ENCODE assay signal across 13 cellular contexts in genomic region chr17:3889613-3890012, GRCh38. TPM values are rescaled to one million over a fixed set of nuclear protein-coding genes. Genes with fewer than 3 reads are reported as not detected.
A peak's percentile ranks its signal among the peaks of the same experiment; 100 is the strongest.
DNase-seq lines count a peak whose midpoint lies in the region; ATAC-seq and TF ChIP-seq lines count a peak whose summit lies in the region.
"Had no signal": no experiment of that assay in that cellular context is flagged by ENCODE, and none has a peak within 500 bp of the region (broad histone marks: within the 10 kb centered on the region; RNA-seq: fewer than 3 reads in every experiment).

No MANE protein-coding gene starts in this region.

- TF ChIP-seq POLR2A in vagina (IDR thresholded peaks at IDR 0.05): no peak

- H3K36me3 Mint-ChIP-seq in chondrocyte (ENCODE audit: low read depth) (no peaks in the 10 kb centered on the region), osteocyte (ENCODE audit: unreplicated experiment) (no peaks in the 10 kb centered on the region)
- no peaks in the 10 kb centered on the region for H3K36me3 Mint-ChIP-seq in activated naive CD8-positive, alpha-beta T cell treated with anti-CD3 and anti-CD28 coated beads for 36 hours
- H3K36me3 Mint-ChIP-seq: mesothelial cell of epicardium had no signal

- H3K4me3 Mint-ChIP-seq in chondrocyte (ENCODE audit: unreplicated experiment) (no peak overlapping the region), osteocyte (ENCODE audit: unreplicated experiment) (no peak overlapping the region)
- H3K4me3 Mint-ChIP-seq in activated naive CD8-positive, alpha-beta T cell treated with anti-CD3 and anti-CD28 coated beads for 36 hours: no peak overlapping the region
- H3K4me3 Mint-ChIP-seq: mesothelial cell of epicardium; T-helper 2 cell treated with Interferon-gamma antibody and Interleukin-4, amounts not matched to agents 5 μg/mL and 100 μg/mL, for 36 hours had no signal

- H3K4me3 ChIP-seq in left ventricle myocardium inferior (no peak overlapping the region), vagina (peak overlapping the region in 1 of 2 donors; percentile 4)
- H3K4me3 ChIP-seq: cardiac muscle cell had no signal

- no peaks in the 10 kb centered on the region for H3K9me3 ChIP-seq in left ventricle myocardium inferior (replicated peaks)
- no peaks in the 10 kb centered on the region for H3K9me3 ChIP-seq in vagina

- TF ChIP-seq CTCF in left ventricle myocardium inferior (IDR thresholded peaks at IDR 0.05; ENCODE audit: borderline replicate concordance): no peak
- TF ChIP-seq CTCF in chondrocyte (IDR thresholded peaks at IDR 0.05): no peak
- TF ChIP-seq CTCF in osteocyte (IDR thresholded peaks at IDR 0.05): no peak
- no peak for TF ChIP-seq CTCF in vagina (IDR thresholded peaks at IDR 0.05)

- H3K27me3 ChIP-seq in left ventricle myocardium inferior (ENCODE audit: low read depth) (no peaks in the 10 kb centered on the region), vagina (no peaks in the 10 kb centered on the region)

- no peaks in the 10 kb centered on the region for H3K27me3 Mint-ChIP-seq in chondrocyte (ENCODE audit: low read depth)
- H3K27me3 Mint-ChIP-seq in osteocyte (ENCODE audit: unreplicated experiment): no peaks in the 10 kb centered on the region
- no peaks in the 10 kb centered on the region for H3K27me3 Mint-ChIP-seq in activated naive CD8-positive, alpha-beta T cell treated with anti-CD3 and anti-CD28 coated beads for 36 hours

- intact Hi-C loops in left ventricle myocardium inferior (cut with micrococcal nuclease) (no loop called here), cardiac septum (cut with DNase I) (no loop called here), vagina (cut with DNase I) (no loop called here)

- no peaks in the 10 kb centered on the region for H3K9me3 Mint-ChIP-seq in chondrocyte (ENCODE audit: low read depth)
- H3K9me3 Mint-ChIP-seq in osteocyte (ENCODE audit: unreplicated experiment): no peaks in the 10 kb centered on the region
- no peaks in the 10 kb centered on the region for H3K9me3 Mint-ChIP-seq in activated naive CD8-positive, alpha-beta T cell treated with anti-CD3 and anti-CD28 coated beads for 36 hours
- H3K9me3 Mint-ChIP-seq: activated T-helper 2 cell treated with anti-CD3 and anti-CD28 coated beads, Interferon-gamma antibody, Interleukin-2, Interleukin-4, amounts not matched to agents 10 μg/mL and 5 μg/mL and 100 μg/mL, durations not matched to agents 14 hours and 24 hours and 36 hours; mesothelial cell of epicardium; T-helper 2 cell treated with Interferon-gamma antibody and Interleukin-4, amounts not matched to agents 5 μg/mL and 100 μg/mL, for 36 hours had no signal

- H3K4me1 Mint-ChIP-seq in chondrocyte (ENCODE audit: low read depth): peaks cover 78% of the 10 kb centered on the region
- peaks cover 66% of the 10 kb centered on the region for H3K4me1 Mint-ChIP-seq in osteocyte (ENCODE audit: unreplicated experiment)
- H3K4me1 Mint-ChIP-seq in activated naive CD8-positive, alpha-beta T cell treated with anti-CD3 and anti-CD28 coated beads for 36 hours: peaks cover 42% of the 10 kb centered on the region

- peak overlapping the region; percentile 95 for H3K27ac Mint-ChIP-seq in chondrocyte (ENCODE audit: unreplicated experiment)
- peak overlapping the region; percentile 86 for H3K27ac Mint-ChIP-seq in osteocyte (ENCODE audit: unreplicated experiment)
- no peak overlapping the region for H3K27ac Mint-ChIP-seq in activated naive CD8-positive, alpha-beta T cell treated with anti-CD3 and anti-CD28 coated beads for 36 hours
- H3K27ac Mint-ChIP-seq: activated T-helper 2 cell treated with anti-CD3 and anti-CD28 coated beads, Interferon-gamma antibody, Interleukin-2, Interleukin-4, amounts not matched to agents 10 μg/mL and 5 μg/mL and 100 μg/mL, durations not matched to agents 14 hours and 24 hours and 36 hours; mesothelial cell of epicardium had no signal

- H3K4me1 ChIP-seq in left ventricle myocardium inferior: peaks cover 93% of the 10 kb centered on the region
- peaks cover 90% of the 10 kb centered on the region for H3K4me1 ChIP-seq in vagina

- H3K27ac ChIP-seq in left ventricle myocardium inferior (replicated peaks): peak overlapping the region; percentile 82
- peak overlapping the region; percentile 96 for H3K27ac ChIP-seq in vagina
- H3K27ac ChIP-seq: cardiac muscle cell had no signal

- H3K36me3 ChIP-seq in left ventricle myocardium inferior (peaks cover 7% of the 10 kb centered on the region), vagina (peaks cover 0 to 4% of the 10 kb centered on the region in 2 donors)
- H3K36me3 ChIP-seq: cardiac muscle cell had no signal

- no peak for DNase-seq in left ventricle myocardium inferior
- DNase-seq in cardiac septum (ENCODE audit: low spot score): no peak
- no peak for DNase-seq in chondrocyte (ENCODE audit: low spot score)
- DNase-seq in osteocyte (ENCODE audit: extremely low spot score, unreplicated experiment): no peak
- DNase-seq in vagina (ENCODE audit: extremely low spot score in 2 of 2): no peak
- no peak for DNase-seq in inferior parietal cortex (ENCODE audit: extremely low spot score)
- no peak for DNase-seq in activated naive CD8-positive, alpha-beta T cell treated with anti-CD3 and anti-CD28 coated beads for 36 hours

- ATAC-seq in HG02885 (IDR thresholded peaks at IDR 0.05; ENCODE audit: poor library complexity, unreplicated experiment): no peak

RNA-seq across cellular contexts. Expression of gene CAMKK1, which starts 3.2 kb away (rescaled TPM):
- total RNA-seq in left ventricle myocardium inferior (5.5 TPM), cardiac septum (5.2 TPM), chondrocyte (5.0 to 8.0 TPM (median 5.1 TPM) in 3 replicates), osteocyte (1.3 and 1.8 TPM in 2 replicates), vagina (12.0 TPM)
- total RNA-seq in activated naive CD8-positive, alpha-beta T cell treated with anti-CD3 and anti-CD28 coated beads for 36 hours: 1 to 10 TPM; 4.8 to 5.0 TPM

RNA-seq across cellular contexts. Expression of gene P2RX1, which starts 26.7 kb away (rescaled TPM):
- 0.55 TPM for total RNA-seq in left ventricle myocardium inferior
- total RNA-seq in cardiac septum: 5.1 TPM
- not detected in 3 replicates for total RNA-seq in chondrocyte
- total RNA-seq in osteocyte: not detected in 2 replicates
- 4.2 TPM for total RNA-seq in vagina
- under 1 TPM; 0.45 to 0.54 TPM for total RNA-seq in activated naive CD8-positive, alpha-beta T cell treated with anti-CD3 and anti-CD28 coated beads for 36 hours
- total RNA-seq: renal cortical epithelial cell had no signal

RNA-seq across cellular contexts. Expression of gene NCBP3, which starts 43.6 kb away (rescaled TPM):
- 18.2 TPM for total RNA-seq in left ventricle myocardium inferior
- 32.8 TPM for total RNA-seq in cardiac septum
- total RNA-seq in chondrocyte: 31.3 to 34.8 TPM (median 33.7 TPM) in 3 replicates
- 44.4 and 45.8 TPM in 2 replicates for total RNA-seq in osteocyte
- total RNA-seq in vagina: 20.6 TPM
- total RNA-seq in activated naive CD8-positive, alpha-beta T cell treated with anti-CD3 and anti-CD28 coated beads for 36 hours: 10 to 100 TPM; 39.9 to 41.1 TPM
